Comparison of ENCODE assay signal across 17 cellular contexts in the genomic region with DNA sequence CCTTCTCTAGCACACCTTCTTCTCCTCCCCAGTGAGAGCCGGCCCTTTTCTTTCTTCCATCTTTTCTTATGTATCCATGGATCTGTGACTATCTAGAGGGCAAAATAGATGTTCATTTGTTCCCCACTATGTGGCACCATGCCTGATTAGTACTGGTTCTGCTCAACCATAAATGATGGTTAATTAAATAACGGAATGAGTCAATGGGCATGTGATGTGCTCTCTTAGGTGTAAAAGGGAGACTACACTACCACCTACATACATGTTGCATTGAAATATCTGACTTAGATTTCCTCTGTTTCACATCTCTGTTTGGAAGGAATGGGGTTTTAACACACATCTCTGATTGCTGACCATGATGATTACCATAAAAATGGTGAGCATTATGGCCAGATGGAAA.
DNase-seq lines count a peak whose midpoint lies in the region; ATAC-seq and TF ChIP-seq lines count a peak whose summit lies in the region.
"Had no signal": no experiment of that assay in that cellular context is flagged by ENCODE, and none has a peak within 500 bp of the region (broad histone marks: within the 10 kb centered on the region; RNA-seq: fewer than 3 reads in every experiment).

No MANE protein-coding gene starts in this region.

- WGBS in esophagus squamous epithelium, 2 donors: 88 to 95% methylated on average over 2 of the region's 2 CpGs
- WGBS in suprapubic skin: 93% methylated on average over 2 of the region's 2 CpGs

- H3K4me1 Mint-ChIP-seq in activated CD8-positive, alpha-beta T cell treated with anti-CD3 and anti-CD28 coated beads for 36 hours (ENCODE audit: low read depth): peaks cover 74% of the 10 kb centered on the region

- no peak for DNase-seq in activated CD4-positive, CD25-positive, alpha-beta regulatory T cell treated with anti-CD3 and anti-CD28 coated beads, Interleukin-2, amount 50 U/mL, for 72 hours
- DNase-seq in activated CD8-positive, alpha-beta T cell treated with anti-CD3 and anti-CD28 coated beads for 36 hours: no peak
- no peak for DNase-seq in esophagus squamous epithelium (lab: John Stamatoyannopoulos, UW)
- DNase-seq in suprapubic skin (ENCODE audit: low spot score in 2 of 2): no peak
- DNase-seq in NCI-H146 treated with DMSO at 0.1 percent for 48 hours (lab: John Stamatoyannopoulos, UW; ENCODE audit: unreplicated experiment): no peak
- DNase-seq in HuH-7.5 (ENCODE audit: low spot score): no peak
- no peak for DNase-seq in SHP77 (lab: John Stamatoyannopoulos, UW)
- DNase-seq: 8988T; amniotic stem cell; cortex of kidney; left cardiac atrium; NCI-H1048; NCI-H2227 treated with DMSO at 0.1 percent for 48 hours; psoas muscle; stimulated activated CD4-positive, alpha-beta T cell treated with anti-CD3 and anti-CD28 coated beads, Interleukin-15, amount 100 ng/mL, for 24 hours had no signal

- TF ChIP-seq EP300 in suprapubic skin (IDR thresholded peaks at IDR 0.05): no peak

- peak; percentile 30 to 59 for ATAC-seq in activated CD4-positive, CD25-positive, alpha-beta regulatory T cell treated with anti-CD3 and anti-CD28 coated beads, Interleukin-2, amount 50 U/mL, for 24 hours
- no peak for ATAC-seq in activated CD8-positive, alpha-beta T cell treated with anti-CD3 and anti-CD28 coated beads for 36 hours
- ATAC-seq: psoas muscle had no signal

- peaks cover 15% of the 10 kb centered on the region for H3K36me3 Mint-ChIP-seq in activated CD8-positive, alpha-beta T cell treated with anti-CD3 and anti-CD28 coated beads for 36 hours (ENCODE audit: low read depth)

- H3K27ac Mint-ChIP-seq in activated CD8-positive, alpha-beta T cell treated with anti-CD3 and anti-CD28 coated beads for 36 hours: peak overlapping the region; percentile 89

- POLR2A ChIA-PET in activated CD8-positive, alpha-beta T cell treated with anti-CD3 and anti-CD28 coated beads for 36 hours (lab: Charles Lee): interaction anchor here (1.8 kb wide), 1 partner anchor 116 kb away, joined by 5 read pairs; the partner anchor contains the start of gene BTG1

- TF ChIP-seq CTCF in activated CD8-positive, alpha-beta T cell treated with anti-CD3 and anti-CD28 coated beads for 36 hours (IDR thresholded peaks at IDR 0.05): no peak
- TF ChIP-seq CTCF in esophagus squamous epithelium (IDR thresholded peaks at IDR 0.05) (no peak), suprapubic skin (IDR thresholded peaks at IDR 0.05) (no peak)

- H3K4me3 ChIP-seq in esophagus squamous epithelium: no peak overlapping the region
- no peak overlapping the region for H3K4me3 ChIP-seq in suprapubic skin
- H3K4me3 ChIP-seq: psoas muscle, SK-N-MC had no signal

- CTCF ChIA-PET in activated CD8-positive, alpha-beta T cell treated with anti-CD3 and anti-CD28 coated beads for 36 hours (lab: Charles Lee): no interaction called here

- H3K9me3 Mint-ChIP-seq in activated CD8-positive, alpha-beta T cell treated with anti-CD3 and anti-CD28 coated beads for 36 hours: peaks cover 8% of the 10 kb centered on the region

- no peaks in the 10 kb centered on the region for H3K9me3 ChIP-seq in esophagus squamous epithelium
- no peaks in the 10 kb centered on the region for H3K9me3 ChIP-seq in suprapubic skin
- H3K9me3 ChIP-seq: psoas muscle had no signal

- peak overlapping the region; percentile 39 to 77 (median 71) for H3K27ac ChIP-seq in esophagus squamous epithelium
- H3K27ac ChIP-seq in suprapubic skin: peak overlapping the region; percentile 55
- H3K27ac ChIP-seq: psoas muscle, SK-N-MC had no signal

- TF ChIP-seq POLR2A in esophagus squamous epithelium (IDR thresholded peaks at IDR 0.05) (no peak), suprapubic skin (IDR thresholded peaks at IDR 0.05) (no peak)

- H3K4me1 ChIP-seq in esophagus squamous epithelium (peaks cover 3 to 55% (median 19%) of the 10 kb centered on the region in 3 donors), suprapubic skin (peaks cover 48% of the 10 kb centered on the region)
- H3K4me1 ChIP-seq: psoas muscle had no signal

- intact Hi-C loops in activated CD8-positive, alpha-beta T cell treated with anti-CD3 and anti-CD28 coated beads for 36 hours (cut with micrococcal nuclease): no loop called here
- intact Hi-C loops in esophagus squamous epithelium (cut with DNase I): no loop called here

- H3K27me3 ChIP-seq in esophagus squamous epithelium: no peaks in the 10 kb centered on the region
- no peaks in the 10 kb centered on the region for H3K27me3 ChIP-seq in suprapubic skin

- H3K36me3 ChIP-seq in esophagus squamous epithelium (no peaks in the 10 kb centered on the region), suprapubic skin (no peaks in the 10 kb centered on the region)

- H3K27me3 Mint-ChIP-seq in activated CD8-positive, alpha-beta T cell treated with anti-CD3 and anti-CD28 coated beads for 36 hours: no peaks in the 10 kb centered on the region

- no peak overlapping the region for H3K4me3 Mint-ChIP-seq in activated CD8-positive, alpha-beta T cell treated with anti-CD3 and anti-CD28 coated beads for 36 hours
